In genomic region chr6:119333707-119334295, GRCh38 we compare ENCODE assay signal across 8 cellular contexts. TPM values are rescaled to one million over a fixed set of nuclear protein-coding genes. Genes with fewer than 3 reads are reported as not detected.
DNase-seq lines count a peak whose midpoint lies in the region; ATAC-seq, FAIRE-seq and TF ChIP-seq lines count a peak whose summit lies in the region.

No MANE protein-coding gene starts in this region.

- no peaks in the 10 kb centered on the region for H3K9me2 ChIP-seq in GM23338 (ENCODE audit: insufficient read depth)

- H3K27ac ChIP-seq in GM23338 (ENCODE audit: low read depth), result no peak overlapping the region
- no peak overlapping the region for H3K27ac ChIP-seq in esophagus squamous epithelium

- H3K79me2 ChIP-seq in GM23338 (replicated peaks; ENCODE audit: insufficient read depth), result no peaks in the 10 kb centered on the region

- no peak for FAIRE-seq in urothelium cell line (lab: Jason Lieb, UNC)

- TF ChIP-seq POLR2A in esophagus squamous epithelium (IDR thresholded peaks at IDR 0.05), result no peak

- TF ChIP-seq CTCF in GM06990 (IDR thresholded peaks at IDR 0.05; ENCODE audit: insufficient read depth, low read length, poor library complexity, severe bottlenecking), result peak; percentile 48
- peak; percentile 66 to 74 for TF ChIP-seq CTCF in GM23338 (conservative IDR thresholded peaks at IDR 0.05; ENCODE audit: low read depth in 2 of 2)
- peak in 5 of 6 experiments; percentile 48 to 71 (median 63) for TF ChIP-seq CTCF in esophagus squamous epithelium (IDR thresholded peaks at IDR 0.05)

- H3K4me3 ChIP-seq in GM06990 (replicated peaks; ENCODE audit: low read depth, low read length) (no peak overlapping the region), GM23338 (no peak overlapping the region), esophagus squamous epithelium (no peak overlapping the region)

- H3K27ac Mint-ChIP-seq in GM23338, result no peak overlapping the region

- H3K36me3 ChIP-seq in GM06990 (ENCODE audit: control insufficient read depth, insufficient read depth, low read length) (peaks cover 2% of the 10 kb centered on the region), GM23338 (ENCODE audit: insufficient read depth) (no peaks in the 10 kb centered on the region), esophagus squamous epithelium (no peaks in the 10 kb centered on the region)

- H4K20me1 ChIP-seq in GM23338 (replicated peaks; ENCODE audit: insufficient read depth), result no peaks in the 10 kb centered on the region

- peak; percentile 80 for ATAC-seq in GM23338

- H3K27me3 Mint-ChIP-seq in GM23338 (ENCODE audit: insufficient read depth, low read depth, poor library complexity), result no peaks in the 10 kb centered on the region

- WGBS in esophagus squamous epithelium, 2 donors, result 68 to 79% methylated on average over 3 of the region's 3 CpGs

- peaks cover 12% of the 10 kb centered on the region for H3K4me1 Mint-ChIP-seq in GM23338

- no peak overlapping the region for H2AFZ ChIP-seq in GM23338

- DNase-seq in GM06990 (ENCODE audit: extremely low read depth, insufficient read length), result no peak
- DNase-seq in GM23338 (ENCODE audit: low spot score), result peak; percentile 65
- DNase-seq in NCI-H748 (lab: John Stamatoyannopoulos, UW; ENCODE audit: unreplicated experiment), result peak; percentile 44
- DNase-seq in esophagus squamous epithelium (lab: John Stamatoyannopoulos, UW), result no peak
- DNase-seq in urothelium cell line (ENCODE audit: low spot score), result peak; percentile 18
- DNase-seq in glomerular visceral epithelial cell (ENCODE audit: extremely low spot score), result no peak
- no peak for DNase-seq in posterior cingulate gyrus
- DNase-seq in NCI-H1436 (lab: John Stamatoyannopoulos, UW), result no peak

- no peak overlapping the region for H3K4me2 ChIP-seq in GM23338

- H3K9me3 ChIP-seq in esophagus squamous epithelium, result no peaks in the 10 kb centered on the region

- H3K27me3 ChIP-seq in GM06990 (replicated peaks; ENCODE audit: control insufficient read depth, insufficient read depth, low read length) (no peaks in the 10 kb centered on the region), GM23338 (ENCODE audit: insufficient read depth) (no peaks in the 10 kb centered on the region), esophagus squamous epithelium (no peaks in the 10 kb centered on the region)

- H3K4me1 ChIP-seq in GM23338 (ENCODE audit: insufficient read depth) (peaks cover 17% of the 10 kb centered on the region), esophagus squamous epithelium (peaks cover 0 to 42% (median 14%) of the 10 kb centered on the region in 3 donors)

- no peaks in the 10 kb centered on the region for H3K36me3 Mint-ChIP-seq in GM23338 (ENCODE audit: low read depth)

- H3K9me3 Mint-ChIP-seq in GM23338, result no peaks in the 10 kb centered on the region

- no peak overlapping the region for H3K4me3 Mint-ChIP-seq in GM23338

- intact Hi-C loops in esophagus squamous epithelium (cut with DNase I), result no loop called here
- intact Hi-C loops in posterior cingulate gyrus (cut with DNase I), result no loop called here

- H3F3A ChIP-seq in GM23338 (replicated peaks; ENCODE audit: low read depth), result no peaks in the 10 kb centered on the region

TF ChIP-seq in GM23338, 12 proteins besides CTCF, POLR2A, EP300 and RAD21 (continues in another document):
- TF ChIP-seq ETS1 (IDR thresholded peaks at IDR 0.05), result no peak
- TF ChIP-seq REST (IDR thresholded peaks at IDR 0.05; ENCODE audit: unreplicated experiment), result no peak
- TF ChIP-seq ZNF114 (CRISPR knock-in tag; IDR thresholded peaks at IDR 0.05), result no peak
- no peak for TF ChIP-seq CREB1 (CRISPR knock-in tag; IDR thresholded peaks at IDR 0.05; ENCODE audit: low read depth)
- no peak for TF ChIP-seq EZH2 (IDR thresholded peaks at IDR 0.05; ENCODE audit: low read depth, unreplicated experiment)
- TF ChIP-seq POLR2AphosphoS5 (IDR thresholded peaks at IDR 0.05; ENCODE audit: low read depth), result no peak
- TF ChIP-seq NANOG (IDR thresholded peaks at IDR 0.05; ENCODE audit: borderline replicate concordance), result no peak
- TF ChIP-seq ZNF331 (CRISPR knock-in tag; IDR thresholded peaks at IDR 0.05; ENCODE audit: low read depth), result no peak
- no peak for TF ChIP-seq STAT1 (IDR thresholded peaks at IDR 0.05; ENCODE audit: unreplicated experiment)

RNA-seq across cellular contexts. Expression of gene MAN1A1, which starts 15.8 kb away (rescaled TPM):
- total RNA-seq in GM23338 (2014; rRNA removed; shearing (Covaris generic)), result 7.0 and 8.7 TPM in 2 replicates
- 1.9 and 2.0 TPM in 2 replicates for polyA plus RNA-seq in GM23338 (2016; fragmentation: Nextera tagmentation; extraction: Ambion mirVana)
- 10 to 100 TPM in 2 of 4 donors, 1 to 10 TPM in 2; 6.3 to 92.3 (median 22.4) TPM for total RNA-seq in esophagus squamous epithelium

Comparison
In these comparisons a context has a peak if more than half of its experiments do, and no peak if none do; other contexts are left out.
1. DNase-seq: peak in GM23338 (single experiment), NCI-H748 (single experiment) and urothelium cell line (single experiment); none in GM06990 (single experiment), esophagus squamous epithelium (single experiment), glomerular visceral epithelial cell (single experiment), posterior cingulate gyrus (0 of 10) and NCI-H1436 (single experiment).
2. Peak in every context shown above with its lines, with median percentiles within 50 percentile points of each other: CTCF ChIP-seq.